ENCODE assay signal across 10 cellular contexts in genomic region chr11:1917523-1918435, GRCh38. TPM values are rescaled to one million over a fixed set of nuclear protein-coding genes. Genes with fewer than 3 reads are reported as not detected.
DNase-seq lines count a peak whose midpoint lies in the region; ATAC-seq and TF ChIP-seq lines count a peak whose summit lies in the region.
"Had no signal": no experiment of that assay in that cellular context is flagged by ENCODE, and none has a peak within 500 bp of the region (broad histone marks: within the 10 kb centered on the region; RNA-seq: fewer than 3 reads in every experiment).

No MANE protein-coding gene starts in this region.

- peak; percentile 38 for TF ChIP-seq CTCF in MCF 10A (IDR thresholded peaks at IDR 0.05; ENCODE audit: unreplicated experiment)
- TF ChIP-seq CTCF in mammary epithelial cell (conservative IDR thresholded peaks at IDR 0.05 in 1 of 2, IDR thresholded peaks at IDR 0.05 in 1 of 2; ENCODE audit: extremely low read depth in 1 of 2, insufficient read depth in 1 of 2, low read depth in 1 of 2, low read length in 2 of 2): peak in 1 of 2 donors; percentile 22
- TF ChIP-seq CTCF in body of pancreas (IDR thresholded peaks at IDR 0.05): peak; percentile 46 to 72 (median 61)
- peak; percentile 26 to 46 (median 37) for TF ChIP-seq CTCF in right lobe of liver (IDR thresholded peaks at IDR 0.05)
- peak in 2 of 3 experiments; percentile 13 to 39 for TF ChIP-seq CTCF in vagina (IDR thresholded peaks at IDR 0.05)

- CTCF ChIA-PET in MCF 10A (lab: Yijun Ruan, JAX): no interaction called here
- CTCF ChIA-PET in mammary epithelial cell (lab: Charles Lee; ENCODE audit: low non-redundant PET): no interaction called here

- peaks cover 26% of the 10 kb centered on the region for H3K27me3 Mint-ChIP-seq in MCF 10A (ENCODE audit: insufficient read depth, unreplicated experiment)

- H3K9me3 Mint-ChIP-seq in MCF 10A (ENCODE audit: unreplicated experiment): peaks cover 7% of the 10 kb centered on the region

- no peak for TF ChIP-seq POLR2A in body of pancreas (IDR thresholded peaks at IDR 0.05)
- TF ChIP-seq POLR2A in right lobe of liver (IDR thresholded peaks at IDR 0.05): no peak
- TF ChIP-seq POLR2A in vagina (IDR thresholded peaks at IDR 0.05): no peak

- H3K36me3 ChIP-seq in mammary epithelial cell (ENCODE audit: insufficient read depth, low read length): no peaks in the 10 kb centered on the region
- H3K36me3 ChIP-seq in body of pancreas (replicated peaks in 1 of 2; ENCODE audit: insufficient read depth in 1 of 2, low read depth in 2 of 2): no peaks in the 10 kb centered on the region
- no peaks in the 10 kb centered on the region for H3K36me3 ChIP-seq in right lobe of liver
- H3K36me3 ChIP-seq in vagina: no peaks in the 10 kb centered on the region

- DNase-seq in MCF 10A (ENCODE audit: unreplicated experiment): no peak
- DNase-seq in mammary epithelial cell: no peak
- peak in 1 of 4 donors; percentile 32 for DNase-seq in body of pancreas
- peak in 1 of 3 donors; percentile 52 for DNase-seq in right lobe of liver
- peak in 1 of 2 donors; percentile 87 for DNase-seq in vagina (ENCODE audit: extremely low spot score in 2 of 2)
- DNase-seq in NCI-H748 (lab: John Stamatoyannopoulos, UW; ENCODE audit: unreplicated experiment): no peak
- DNase-seq in cerebellar nuclear complex (lab: John Stamatoyannopoulos, UW): no peak
- no peak for DNase-seq in foreskin melanocyte
- DNase-seq: foreskin fibroblast, NCI-H510A treated with DMSO at 0.1 percent for 48 hours had no signal

- POLR2A ChIA-PET in MCF 10A (lab: Yijun Ruan, JAX): no interaction called here

- H3K4me1 ChIP-seq in mammary epithelial cell (ENCODE audit: insufficient read depth, low read length) (no peaks in the 10 kb centered on the region), body of pancreas (no peaks in the 10 kb centered on the region), right lobe of liver (no peaks in the 10 kb centered on the region), vagina (peaks cover 40% of the 10 kb centered on the region)

- no peak overlapping the region for H3K27ac ChIP-seq in mammary epithelial cell (ENCODE audit: insufficient read depth, low read depth, low read length)
- no peak overlapping the region for H3K27ac ChIP-seq in body of pancreas
- no peak overlapping the region for H3K27ac ChIP-seq in right lobe of liver
- H3K27ac ChIP-seq in vagina: peak overlapping the region; percentile 31

- H4K20me1 ChIP-seq in mammary epithelial cell (ENCODE audit: insufficient read depth, low read length): no peaks in the 10 kb centered on the region

- 74% methylated on average over 20 of the region's 34 CpGs for WGBS in mammary epithelial cell (ENCODE audit: low coverage, missing lambda C conversion rate)
- 48 to 59% methylated on average over 6 to 34 of the region's 34 CpGs for WGBS in body of pancreas, 2 donors
- WGBS in right lobe of liver (ENCODE audit: insufficient coverage, low coverage, low lambda C conversion rate, missing lambda C conversion rate): 62% methylated on average over 6 of the region's 34 CpGs

- H3K9me3 ChIP-seq in mammary epithelial cell (replicated peaks; ENCODE audit: insufficient read depth, low read length) (no peaks in the 10 kb centered on the region), body of pancreas (no peaks in the 10 kb centered on the region), right lobe of liver (no peaks in the 10 kb centered on the region), vagina (no peaks in the 10 kb centered on the region)

- BruUV-seq in MCF 10A (replicated peaks; lab: Mats Ljungman, UMichigan) (no TSS peak), mammary epithelial cell (replicated peaks; lab: Mats Ljungman, UMichigan) (no TSS peak)

- in situ Hi-C loops in mammary epithelial cell (cut with MboI; ENCODE audit: low sequenced_read_pairs in 2 of 2): no loop called here

- H3K27me3 ChIP-seq in mammary epithelial cell (ENCODE audit: insufficient read depth, low read length) (no peaks in the 10 kb centered on the region), body of pancreas (no peaks in the 10 kb centered on the region), right lobe of liver (no peaks in the 10 kb centered on the region), vagina (no peaks in the 10 kb centered on the region)

- H3K4me1 Mint-ChIP-seq in MCF 10A (ENCODE audit: insufficient read depth, unreplicated experiment): no peaks in the 10 kb centered on the region

- H3K27ac Mint-ChIP-seq in MCF 10A (ENCODE audit: low read depth, unreplicated experiment): no peak overlapping the region

- no peak overlapping the region for H3K4me3 ChIP-seq in mammary epithelial cell (replicated peaks in 1 of 3; ENCODE audit: insufficient read depth in 1 of 3, low read depth in 2 of 3, low read length in 3 of 3)
- H3K4me3 ChIP-seq in body of pancreas: no peak overlapping the region
- H3K4me3 ChIP-seq in right lobe of liver: no peak overlapping the region
- H3K4me3 ChIP-seq in vagina: no peak overlapping the region

- H3K9ac ChIP-seq in mammary epithelial cell (ENCODE audit: insufficient read depth, low read length): no peak overlapping the region

- dilution Hi-C loops in mammary epithelial cell (cut with HindIII; ENCODE audit: low sequenced_read_pairs): no loop called here

- H3K4me3 Mint-ChIP-seq in MCF 10A (ENCODE audit: unreplicated experiment): no peak overlapping the region

- intact Hi-C loops in MCF 10A (cut with micrococcal nuclease): loop anchor here (1.0 to 5.0 kb wide), 3 partner anchors 35 to 224 kb away; no protein-coding TSS in a partner anchor
- intact Hi-C loops in mammary epithelial cell (cut with micrococcal nuclease): loop anchor here (1.0 to 5.0 kb wide), 4 partner anchors 35 to 265 kb away; no protein-coding TSS in a partner anchor
- intact Hi-C loops in body of pancreas (cut with DNase I): no loop called here
- intact Hi-C loops in right lobe of liver (cut with DNase I): no loop called here
- intact Hi-C loops in vagina (cut with DNase I): no loop called here

- peak; percentile 49 for ATAC-seq in body of pancreas
- peak; percentile 29 to 54 (median 43) for ATAC-seq in right lobe of liver

- H3K4me2 ChIP-seq in mammary epithelial cell (ENCODE audit: insufficient read depth, low read depth, low read length): no peak overlapping the region

- no peaks in the 10 kb centered on the region for H3K36me3 Mint-ChIP-seq in MCF 10A (ENCODE audit: insufficient read depth, unreplicated experiment)

- H3K79me2 ChIP-seq in mammary epithelial cell (ENCODE audit: insufficient read depth, low read length): no peaks in the 10 kb centered on the region

- H2AFZ ChIP-seq in mammary epithelial cell (ENCODE audit: low read depth, low read length): no peak overlapping the region

RNA-seq across cellular contexts. Expression of gene TNNT3, which starts 1.7 kb away (rescaled TPM):
- not detected in 2 replicates for total RNA-seq in MCF 10A (2022)
- not detected for total RNA-seq in mammary epithelial cell
- not detected for polyA plus RNA-seq in mammary epithelial cell
- polyA minus RNA-seq in mammary epithelial cell: not detected
- total RNA-seq in body of pancreas: 1 to 10 TPM in 1 of 2 donors, not detected in 1; 1.6 TPM
- total RNA-seq in right lobe of liver: 1 to 10 TPM in 1 of 6 experiments, under 1 TPM in 1, not detected in 4; 0.44 to 2.2 TPM
- 20.4 TPM for total RNA-seq in vagina

RNA-seq across cellular contexts. Expression of gene PRR33, which starts 26.1 kb away (rescaled TPM):
- not detected in 2 replicates for total RNA-seq in MCF 10A (2022)
- not detected for total RNA-seq in mammary epithelial cell
- not detected for polyA plus RNA-seq in mammary epithelial cell
- polyA minus RNA-seq in mammary epithelial cell: not detected
- not detected for total RNA-seq in body of pancreas
- not detected for total RNA-seq in right lobe of liver
- not detected for total RNA-seq in vagina

RNA-seq across cellular contexts. Expression of gene MRPL23, which starts 29.4 kb away (rescaled TPM):
- total RNA-seq in MCF 10A (2022) (89.2 and 98.0 TPM in 2 replicates), mammary epithelial cell (10 to 100 TPM; 40.8 to 47.3 TPM), body of pancreas (10 to 100 TPM; 40.2 to 83.4 TPM), right lobe of liver (100 to 1,000 TPM in 1 of 6 experiments, 10 to 100 TPM in 5; 23.1 to 121 (median 36.4) TPM), vagina (148 TPM)
- polyA plus RNA-seq in mammary epithelial cell: 87.0 TPM
- polyA minus RNA-seq in mammary epithelial cell: 63.9 TPM

Comparison
In these comparisons a context has a peak if more than half of its experiments do, and no peak if none do; other contexts are left out.
1. intact Hi-C loops: an anchor here in MCF 10A (1.0 to 5.0 kb wide) and mammary epithelial cell (1.0 to 5.0 kb wide); none called in body of pancreas, right lobe of liver and vagina.